14 cellular contexts compared by ENCODE assay signal in the genomic region with DNA sequence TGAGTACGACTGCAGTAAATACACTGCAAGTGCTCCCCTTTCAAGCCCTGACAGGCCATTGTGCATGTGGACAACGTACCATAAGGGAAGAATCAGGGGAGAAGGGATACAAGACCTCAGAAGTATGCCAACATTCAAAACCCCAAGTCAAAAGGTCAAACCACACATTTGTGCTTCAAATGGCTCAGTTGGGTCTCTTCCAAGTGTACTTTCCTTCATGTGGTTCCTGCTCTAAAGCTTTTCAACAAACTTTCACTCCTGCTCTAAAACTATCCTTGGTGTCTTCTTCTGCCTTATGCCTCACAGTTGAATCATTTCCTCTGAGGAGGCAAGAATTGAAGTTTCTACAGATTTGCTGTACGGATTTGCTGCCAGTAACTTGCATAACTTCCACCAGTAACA.
A peak's percentile ranks its signal among the peaks of the same experiment; 100 is the strongest.
DNase-seq lines count a peak whose midpoint lies in the region; ATAC-seq and TF ChIP-seq lines count a peak whose summit lies in the region.
"Had no signal": no experiment of that assay in that cellular context is flagged by ENCODE, and none has a peak within 500 bp of the region (broad histone marks: within the 10 kb centered on the region; RNA-seq: fewer than 3 reads in every experiment).

No MANE protein-coding gene starts in this region.

- no peak overlapping the region for H3K27ac ChIP-seq in uterus
- H3K27ac ChIP-seq: gastroesophageal sphincter had no signal

- no peaks in the 10 kb centered on the region for H3K9me3 ChIP-seq in uterus
- H3K9me3 ChIP-seq: gastroesophageal sphincter had no signal

- TF ChIP-seq CTCF in uterus (IDR thresholded peaks at IDR 0.05) = no peak

- intact Hi-C loops in uterus (cut with DNase I; ENCODE audit: low total_unique reads) = no loop called here

- H3K27me3 ChIP-seq in uterus = no peaks in the 10 kb centered on the region
- H3K27me3 ChIP-seq: gastroesophageal sphincter had no signal

- no peaks in the 10 kb centered on the region for H3K36me3 ChIP-seq in uterus
- H3K36me3 ChIP-seq: gastroesophageal sphincter had no signal

- H3K4me1 ChIP-seq in uterus = no peaks in the 10 kb centered on the region

- ATAC-seq in HG02973 (IDR thresholded peaks at IDR 0.05; ENCODE audit: unreplicated experiment) = no peak
- ATAC-seq: gastroesophageal sphincter had no signal

- no peak overlapping the region for H3K4me3 ChIP-seq in Jurkat, Clone E6-1 (ENCODE audit: low read length)
- no peak overlapping the region for H3K4me3 ChIP-seq in uterus
- H3K4me3 ChIP-seq: gastroesophageal sphincter, skin epidermis had no signal

- TF ChIP-seq POLR2A in uterus (IDR thresholded peaks at IDR 0.05) = no peak

- DNase-seq in AG20443 (ENCODE audit: low spot score) (peak; percentile 53), brain pericyte (ENCODE audit: low read depth, low spot score) (peak; percentile 67), kidney tubule cell (ENCODE audit: low spot score) (peak; percentile 86), HT-29 (ENCODE audit: low spot score) (no peak), uterus (no peak), ureter (ENCODE audit: low spot score) (no peak)
- peak; percentile 73 for DNase-seq in Jurkat, Clone E6-1 (ENCODE audit: low read depth, low spot score)
- DNase-seq: activated CD8-positive, alpha-beta memory T cell treated with anti-CD3 and anti-CD28 coated beads for 24 hours; anterior cingulate cortex; KBM-7; NCI-H510A treated with DMSO at 0.1 percent for 48 hours had no signal

Comparison
In these comparisons a context has a peak if more than half of its experiments do, and no peak if none do; other contexts are left out.
1. DNase-seq: peak in AG20443 (single experiment), Jurkat, Clone E6-1 (single experiment), brain pericyte (single experiment) and kidney tubule cell (single experiment); none in HT-29 (single experiment), uterus (0 of 2) and ureter (single experiment).